ENCODE assay signal across 9 cellular contexts in the genomic region with DNA sequence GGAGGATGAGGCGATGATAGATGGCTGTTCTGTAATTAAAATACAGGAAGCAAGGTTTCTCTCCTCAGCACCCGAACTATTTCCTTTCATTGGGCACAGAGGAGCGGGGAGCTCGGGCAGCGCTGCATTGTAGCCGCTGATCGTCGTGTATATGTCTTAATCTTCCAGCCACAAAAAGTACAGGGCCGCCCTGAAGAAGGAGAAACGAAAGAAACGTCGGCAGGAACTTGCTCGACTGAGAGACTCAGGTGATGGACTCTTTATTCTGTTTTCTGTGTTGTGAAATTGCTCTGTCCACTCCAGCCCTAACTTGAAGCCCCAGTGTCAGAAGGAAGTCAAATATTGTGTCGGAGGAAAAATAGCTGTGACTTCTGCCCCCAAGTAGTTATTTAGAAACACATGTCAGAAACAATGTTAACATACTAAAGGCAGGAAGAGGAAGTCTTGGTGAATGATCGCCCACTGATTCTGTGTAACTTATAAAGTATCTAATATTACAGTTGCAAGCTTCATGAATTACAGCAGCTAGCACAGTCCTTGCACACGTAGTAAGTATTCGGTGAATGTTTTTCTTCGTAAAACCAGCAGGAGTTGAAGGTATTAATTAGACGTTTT. TPM values are rescaled to one million over a fixed set of nuclear protein-coding genes. Genes with fewer than 3 reads are reported as not detected.
DNase-seq lines count a peak whose midpoint lies in the region; ATAC-seq and TF ChIP-seq lines count a peak whose summit lies in the region.
"Had no signal": no experiment of that assay in that cellular context is flagged by ENCODE, and none has a peak within 500 bp of the region (broad histone marks: within the 10 kb centered on the region; RNA-seq: fewer than 3 reads in every experiment).

No MANE protein-coding gene starts in this region.

- H3K27ac ChIP-seq in layer of hippocampus (ENCODE audit: low read depth, low read length) (peak overlapping the region; percentile 49), transverse colon (peak overlapping the region; percentile 87 to 92 (median 90))

- WGBS in transverse colon (ENCODE audit: low coverage in 1 of 2), 2 donors = 0 to 4% methylated on average over 1 to 19 of the region's 19 CpGs

- H3K9me3 Mint-ChIP-seq in naive thymus-derived CD8-positive, alpha-beta T cell = no peaks in the 10 kb centered on the region
- H3K9me3 Mint-ChIP-seq: natural killer cell treated with Interleukin-12 subunit alpha and Interleukin-12 subunit beta and Interleukin-15 and Interleukin-18, amount 100 ng/mL, for 72 hours had no signal

- no peak for TF ChIP-seq POLR2A in transverse colon (IDR thresholded peaks at IDR 0.05)

- H3K27me3 ChIP-seq in layer of hippocampus (ENCODE audit: control insufficient read depth, insufficient read depth, low read length) (no peaks in the 10 kb centered on the region), transverse colon (no peaks in the 10 kb centered on the region)

- peak; percentile 21 for ATAC-seq in GM19372 (IDR thresholded peaks at IDR 0.05; ENCODE audit: low read depth, unreplicated experiment)
- peak; percentile 1 for ATAC-seq in HG03558 (IDR thresholded peaks at IDR 0.05; ENCODE audit: extremely low read depth, unreplicated experiment)
- no peak for ATAC-seq in naive thymus-derived CD8-positive, alpha-beta T cell

- H3K9me3 ChIP-seq in transverse colon = no peaks in the 10 kb centered on the region

- intact Hi-C loops in transverse colon (cut with DNase I; ENCODE audit: low total_unique reads) = no loop called here

- DNase-seq in Ammon's horn (ENCODE audit: low spot score) = peak; percentile 4
- DNase-seq in astrocyte of the spinal cord (ENCODE audit: low read depth, low spot score) = no peak
- no peak for DNase-seq in transverse colon
- DNase-seq in naive thymus-derived CD8-positive, alpha-beta T cell = no peak
- no peak for DNase-seq in amniotic stem cell (lab: John Stamatoyannopoulos, UW)

- TF ChIP-seq EP300 in transverse colon (IDR thresholded peaks at IDR 0.05; ENCODE audit: low read depth) = no peak

- no peaks in the 10 kb centered on the region for H3K36me3 ChIP-seq in transverse colon

- POLR2A ChIA-PET in naive thymus-derived CD8-positive, alpha-beta T cell (lab: Charles Lee) = interaction anchor here (1.0 to 4.1 kb wide), 10 partner anchors 9 to 116 kb away, joined by 3 to 28 read pairs (median 4); a partner anchor contains a TSS

- H3K4me3 ChIP-seq in astrocyte of the spinal cord (ENCODE audit: low read depth, low read length) = peak overlapping the region; percentile 85
- peak overlapping the region; percentile 34 to 84 (median 65) for H3K4me3 ChIP-seq in transverse colon

- in situ Hi-C loops in astrocyte of the spinal cord (cut with HindIII; ENCODE audit: low sequenced_read_pairs) (no loop called here), transverse colon (cut with MboI; ENCODE audit: low pct_ligation_motif_present in 1 of 4, low pct_unique_long_range_greater_than_20kb in 1 of 4, low sequenced_read_pairs in 3 of 4) (loop anchor here in 1 of 4 donors (25.0 kb wide), 1 partner anchor 104 kb away; no protein-coding TSS in a partner anchor)

- no peak overlapping the region for H3K27ac Mint-ChIP-seq in naive thymus-derived CD8-positive, alpha-beta T cell
- H3K27ac Mint-ChIP-seq: natural killer cell treated with Interleukin-12 subunit alpha and Interleukin-12 subunit beta and Interleukin-15 and Interleukin-18, amount 100 ng/mL, for 72 hours had no signal

- TF ChIP-seq CTCF in astrocyte of the spinal cord (IDR thresholded peaks at IDR 0.05; ENCODE audit: low read depth, low read length) (no peak), transverse colon (IDR thresholded peaks at IDR 0.05) (no peak)

- H3K4me1 Mint-ChIP-seq in naive thymus-derived CD8-positive, alpha-beta T cell = peaks cover 7 to 28% (median 27%) of the 10 kb centered on the region in 4 donors

- peaks cover under 1 to 23% (median under 1%) of the 10 kb centered on the region in 3 donors for H3K36me3 Mint-ChIP-seq in naive thymus-derived CD8-positive, alpha-beta T cell

- no peaks in the 10 kb centered on the region for H3K27me3 Mint-ChIP-seq in naive thymus-derived CD8-positive, alpha-beta T cell
- H3K27me3 Mint-ChIP-seq: natural killer cell treated with Interleukin-12 subunit alpha and Interleukin-12 subunit beta and Interleukin-15 and Interleukin-18, amount 100 ng/mL, for 72 hours had no signal

- peaks cover 0 to 12% (median 5%) of the 10 kb centered on the region in 4 donors for H3K4me1 ChIP-seq in transverse colon

- H3K4me3 Mint-ChIP-seq in naive thymus-derived CD8-positive, alpha-beta T cell = no peak overlapping the region
- H3K4me3 Mint-ChIP-seq: natural killer cell treated with Interleukin-12 subunit alpha and Interleukin-12 subunit beta and Interleukin-15 and Interleukin-18, amount 100 ng/mL, for 72 hours had no signal

RNA-seq across cellular contexts. Expression of a gene that starts 0.6 kb away (rescaled TPM):
- 100 to 1,000 TPM in 1 of 4 donors, 10 to 100 TPM in 1, 1 to 10 TPM in 1, not detected in 1; 5.3 to 263 (median 12.4) TPM for total RNA-seq in transverse colon
- 10 to 100 TPM; 22.4 to 24.9 TPM for total RNA-seq in naive thymus-derived CD8-positive, alpha-beta T cell
- polyA plus RNA-seq in naive thymus-derived CD8-positive, alpha-beta T cell = 10 to 100 TPM; 15.1 to 44.8 (median 27.7) TPM

RNA-seq across cellular contexts. Expression of a gene that starts 52.8 kb away (rescaled TPM):
- total RNA-seq in transverse colon = 10 to 100 TPM in 1 of 4 donors, 1 to 10 TPM in 3; 1.1 to 69.3 (median 4.7) TPM
- 10 to 100 TPM; 37.3 to 41.2 TPM for total RNA-seq in naive thymus-derived CD8-positive, alpha-beta T cell
- 10 to 100 TPM; 44.2 to 69.4 (median 62.1) TPM for polyA plus RNA-seq in naive thymus-derived CD8-positive, alpha-beta T cell

Comparison
In these comparisons a context has a peak if more than half of its experiments do, and no peak if none do; other contexts are left out.
1. ATAC-seq: peak in GM19372 (single experiment) and HG03558 (single experiment); none in naive thymus-derived CD8-positive, alpha-beta T cell (0 of 2).